Comparison of ENCODE assay signal across 8 cellular contexts in genomic region chr5:134225780-134226440, GRCh38. TPM values are rescaled to one million over a fixed set of nuclear protein-coding genes. Genes with fewer than 3 reads are reported as not detected.
DNase-seq lines count a peak whose midpoint lies in the region; ATAC-seq and TF ChIP-seq lines count a peak whose summit lies in the region.

TSS of gene PPP2CA (minus strand) at chr5:134226073. CDS start at chr5:134225861, 212 bp downstream.

- peaks cover 29 to 41% of the 10 kb centered on the region in 2 donors for H3K36me3 Mint-ChIP-seq in activated naive CD4-positive, alpha-beta T cell treated with anti-CD3 and anti-CD28 coated beads, Interleukin-2, amount 50 U/mL, for 72 hours

- intact Hi-C loops in testis (cut with DNase I; ENCODE audit: low total_unique reads) = no loop called here

- no peaks in the 10 kb centered on the region for H3K9me3 Mint-ChIP-seq in activated naive CD4-positive, alpha-beta T cell treated with anti-CD3 and anti-CD28 coated beads, Interleukin-2, amount 50 U/mL, for 72 hours

- H3K4me3 ChIP-seq in GM08714 (ENCODE audit: low read length) (peak within 1 kb of the TSS; percentile 99), testis (peak within 1 kb of the TSS; percentile 85 to 98)

- peak; percentile 82 for ATAC-seq in HG02610 (IDR thresholded peaks at IDR 0.05; ENCODE audit: unreplicated experiment)
- peak; percentile 82 to 88 for ATAC-seq in activated naive CD4-positive, alpha-beta T cell treated with anti-CD3 and anti-CD28 coated beads, Interleukin-2, amount 50 U/mL, for 72 hours
- peak; percentile 94 for ATAC-seq in omental fat pad (ENCODE audit: low FRiP score)

- peak; percentile 81 for TF ChIP-seq POLR2A in testis (IDR thresholded peaks at IDR 0.05)

- DNase-seq in NCI-H1092 treated with DMSO at 0.1 percent for 48 hours (lab: John Stamatoyannopoulos, UW) = peak; percentile 93
- peak; percentile 82 for DNase-seq in SKM-1 (lab: John Stamatoyannopoulos, UW; ENCODE audit: unreplicated experiment)
- DNase-seq in activated naive CD4-positive, alpha-beta T cell treated with anti-CD3 and anti-CD28 coated beads, Interleukin-2, amount 50 U/mL, for 72 hours (ENCODE audit: low spot score in 2 of 2) = peak; percentile 99 to 100
- DNase-seq in glomerular endothelial cell (ENCODE audit: extremely low read depth, low read depth, low spot score) = peak; percentile 86
- peak; percentile 96 for DNase-seq in omental fat pad (ENCODE audit: low spot score)
- peak; percentile 98 for DNase-seq in testis

- peaks cover 19% of the 10 kb centered on the region for H3K4me1 ChIP-seq in testis

- H3K27me3 ChIP-seq in testis = no peaks in the 10 kb centered on the region

- TF ChIP-seq CTCF in omental fat pad (IDR thresholded peaks at IDR 0.05) = no peak
- TF ChIP-seq CTCF in testis (IDR thresholded peaks at IDR 0.05) = no peak

- WGBS in testis, 2 donors = 0% methylated on average over 15 to 42 of the region's 73 CpGs

- H3K9me3 ChIP-seq in testis = no peaks in the 10 kb centered on the region

- peak within 1 kb of the TSS; percentile 99 for H3K27ac Mint-ChIP-seq in activated naive CD4-positive, alpha-beta T cell treated with anti-CD3 and anti-CD28 coated beads, Interleukin-2, amount 50 U/mL, for 72 hours

- H3K27ac ChIP-seq in testis = peak within 1 kb of the TSS; percentile 97 to 100

- H3K36me3 ChIP-seq in testis (ENCODE audit: low read depth, missing control alignments) = no peaks in the 10 kb centered on the region

RNA-seq across cellular contexts. Expression of gene PPP2CA, which starts in this region (rescaled TPM):
- 100 to 1,000 TPM; 133 to 148 TPM for total RNA-seq in activated naive CD4-positive, alpha-beta T cell treated with anti-CD3 and anti-CD28 coated beads, Interleukin-2, amount 50 U/mL, for 72 hours
- 133 and 164 TPM in 2 replicates for total RNA-seq in glomerular endothelial cell
- total RNA-seq in omental fat pad = 100 to 1,000 TPM; 101 to 244 (median 132) TPM
- 100 to 1,000 TPM; 125 to 214 TPM for total RNA-seq in testis
- polyA plus RNA-seq in testis (ENCODE audit: insufficient read depth, low read depth, low replicate concordance) = 105 TPM

Comparison
In these comparisons a context has a peak if more than half of its experiments do, and no peak if none do; other contexts are left out.
1. Peak in every context shown above with its lines: DNase-seq, ATAC-seq, H3K4me3 ChIP-seq and H3K27ac ChIP-seq.